20 cellular contexts compared by ENCODE assay signal in the genomic region with DNA sequence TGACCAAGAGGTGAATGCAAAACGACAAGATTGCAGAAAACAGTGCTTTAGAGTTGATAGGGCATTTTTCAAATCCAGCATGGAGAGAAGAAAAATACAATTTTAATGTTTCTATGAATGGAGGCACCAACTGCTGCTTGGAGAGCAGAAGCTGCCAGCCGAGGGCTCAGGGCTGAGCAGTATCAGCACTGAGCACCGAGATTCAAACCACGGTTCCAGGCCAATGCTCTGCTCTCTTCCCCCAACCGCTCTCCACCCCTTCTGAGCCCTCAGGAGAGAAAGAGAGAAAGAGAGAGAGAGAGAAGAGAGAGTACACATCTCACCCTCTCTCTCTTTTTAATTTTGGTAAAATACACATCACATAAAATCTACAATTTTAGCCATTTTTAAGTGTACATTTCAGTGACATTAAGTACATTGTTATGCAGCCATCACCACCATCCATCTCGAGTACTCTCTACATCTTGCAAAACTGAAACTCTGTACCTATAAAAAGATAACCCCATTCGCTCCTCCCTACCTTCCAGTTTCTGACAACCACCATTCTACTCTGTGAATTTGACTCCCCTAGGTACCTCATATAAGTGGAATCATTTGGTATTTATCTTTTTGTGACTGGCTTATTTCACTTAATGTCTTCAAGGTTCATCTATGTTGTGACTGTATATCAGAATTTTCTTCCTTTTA.
"Had no signal": no experiment of that assay in that cellular context is flagged by ENCODE, and none has a peak within 500 bp of the region (broad histone marks: within the 10 kb centered on the region; RNA-seq: fewer than 3 reads in every experiment).

No MANE protein-coding gene starts in this region.

- H3K27me3 ChIP-seq: pancreas, right lobe of liver, testis, transverse colon had no signal

- DNase-seq: effector memory CD4-positive, alpha-beta T cell; heart left ventricle; hippocampal formation; left colon; left ventricle myocardium superior; mesenchymal stem cell; midbrain; occipital lobe; pancreas; right lobe of liver; stimulated activated CD4-positive, alpha-beta T cell treated with anti-CD3 and anti-CD28 coated beads, Interleukin-4, amount 100 ng/mL, for 1 hour; stimulated activated naive B cell treated with anti-CD40 and anti-IgM and Interleukin-4, amounts not matched to agents 10 μg/mL and 1 μg/mL and 100 μg/mL, for 72 hours; stimulated activated naive CD8-positive, alpha-beta T cell treated with anti-CD3 and anti-CD28 coated beads, Interleukin-15, amount 100 ng/mL, for 72 hours; testis; transverse colon had no signal

- H3K27ac ChIP-seq: heart left ventricle, pancreas, right lobe of liver, testis, transverse colon had no signal

- FAIRE-seq: endometrium, frontal cortex, pancreas had no signal

- H3K4me3 ChIP-seq: heart left ventricle, lung, pancreas, right lobe of liver, testis, transverse colon had no signal

- H3K4me1 ChIP-seq: right lobe of liver, transverse colon had no signal

- H3K36me3 ChIP-seq: heart left ventricle, pancreas, right lobe of liver, transverse colon had no signal

- H3K9me3 ChIP-seq: heart left ventricle, pancreas, right lobe of liver, testis, transverse colon had no signal

- ATAC-seq: esophagus mucosa; heart left ventricle; left colon; left ventricle myocardium superior; natural killer cell treated with Interleukin-12 subunit alpha and Interleukin-12 subunit beta and Interleukin-15 and Interleukin-18, amount 100 ng/mL, for 72 hours; pancreas; right lobe of liver; stimulated activated naive CD8-positive, alpha-beta T cell treated with anti-CD3 and anti-CD28 coated beads, Interleukin-15, amount 100 ng/mL, for 72 hours had no signal
